Comparison of ENCODE assay signal across 17 cellular contexts in genomic region chr2:215365184-215365658, GRCh38. TPM values are rescaled to one million over a fixed set of nuclear protein-coding genes. Genes with fewer than 3 reads are reported as not detected.
DNase-seq lines count a peak whose midpoint lies in the region; ATAC-seq and TF ChIP-seq lines count a peak whose summit lies in the region.
"Had no signal": no experiment of that assay in that cellular context is flagged by ENCODE, and none has a peak within 500 bp of the region (broad histone marks: within the 10 kb centered on the region; RNA-seq: fewer than 3 reads in every experiment).

No MANE protein-coding gene starts in this region.

- H3K4me3 Mint-ChIP-seq in chondrocyte (ENCODE audit: unreplicated experiment) (peak overlapping the region; percentile 27), Calu3 (ENCODE audit: low read depth, unreplicated experiment) (no peak overlapping the region)
- H3K4me3 Mint-ChIP-seq: activated CD4-positive, alpha-beta T cell treated with anti-CD3 and anti-CD28 coated beads for 36 hours; activated naive CD4-positive, alpha-beta T cell treated with anti-CD3 and anti-CD28 coated beads for 36 hours; CD8-positive, alpha-beta T cell had no signal

- TF ChIP-seq CTCF in AG10803 (conservative IDR thresholded peaks at IDR 0.05; ENCODE audit: low read length) (no peak), chondrocyte (IDR thresholded peaks at IDR 0.05) (no peak), Calu3 (IDR thresholded peaks at IDR 0.05; ENCODE audit: unreplicated experiment) (no peak)

- DNase-seq in AG10803 (ENCODE audit: low read depth) (peak; percentile 24), chondrocyte (ENCODE audit: low spot score) (no peak), Calu3 (no peak), NCI-H748 treated with DMSO at 0.1 percent for 48 hours (lab: John Stamatoyannopoulos, UW) (no peak), ACHN (no peak), sciatic nerve (ENCODE audit: low spot score) (no peak)
- DNase-seq: activated CD4-positive, alpha-beta T cell treated with anti-CD3 and anti-CD28 coated beads for 36 hours; activated naive CD4-positive, alpha-beta T cell treated with anti-CD3 and anti-CD28 coated beads for 36 hours; CD8-positive, alpha-beta T cell; cortex of kidney; left ventricle myocardium inferior; NCI-H774; stimulated activated CD4-positive, alpha-beta T cell treated with anti-CD3 and anti-CD28 coated beads, Interleukin-4, amount 100 ng/mL, for 1 hour; substantia nigra had no signal

- CTCF ChIA-PET in Calu3 (lab: Charles Lee): no interaction called here

- no TSS peak for BruUV-seq in Calu3 (replicated peaks; lab: Mats Ljungman, UMichigan)

- ATAC-seq in GM19452 (IDR thresholded peaks at IDR 0.05; ENCODE audit: unreplicated experiment): peak; percentile 62
- peak; percentile 51 for ATAC-seq in HG02884 (IDR thresholded peaks at IDR 0.05; ENCODE audit: unreplicated experiment)
- ATAC-seq in sciatic nerve: no peak
- ATAC-seq: activated CD4-positive, alpha-beta T cell treated with anti-CD3 and anti-CD28 coated beads for 36 hours; CD8-positive, alpha-beta T cell had no signal

- H3K9me3 Mint-ChIP-seq in chondrocyte (ENCODE audit: low read depth) (no peaks in the 10 kb centered on the region), Calu3 (ENCODE audit: low read depth, unreplicated experiment) (no peaks in the 10 kb centered on the region)
- H3K9me3 Mint-ChIP-seq: activated naive CD4-positive, alpha-beta T cell treated with anti-CD3 and anti-CD28 coated beads for 36 hours; CD8-positive, alpha-beta T cell had no signal

- intact Hi-C loops in Calu3 (cut with micrococcal nuclease; ENCODE audit: unreplicated experiment): no loop called here
- intact Hi-C loops in sciatic nerve (cut with DNase I): no loop called here

- H3K27ac Mint-ChIP-seq in chondrocyte (ENCODE audit: unreplicated experiment): peak overlapping the region; percentile 85
- H3K27ac Mint-ChIP-seq in Calu3 (ENCODE audit: unreplicated experiment): no peak overlapping the region
- H3K27ac Mint-ChIP-seq: activated CD4-positive, alpha-beta T cell treated with anti-CD3 and anti-CD28 coated beads for 36 hours; activated naive CD4-positive, alpha-beta T cell treated with anti-CD3 and anti-CD28 coated beads for 36 hours; CD8-positive, alpha-beta T cell had no signal

- H3K4me1 Mint-ChIP-seq in chondrocyte (ENCODE audit: low read depth) (peaks cover 83% of the 10 kb centered on the region), Calu3 (ENCODE audit: low read depth, unreplicated experiment) (no peaks in the 10 kb centered on the region)
- H3K4me1 Mint-ChIP-seq: activated CD4-positive, alpha-beta T cell treated with anti-CD3 and anti-CD28 coated beads for 36 hours had no signal

- in situ Hi-C loops in ACHN (cut with HindIII; ENCODE audit: low pct_ligation_motif_present, low pct_unique_long_range_greater_than_20kb, low sequenced_read_pairs): no loop called here

- H3K27me3 Mint-ChIP-seq in chondrocyte (ENCODE audit: low read depth) (no peaks in the 10 kb centered on the region), Calu3 (ENCODE audit: unreplicated experiment) (no peaks in the 10 kb centered on the region)
- H3K27me3 Mint-ChIP-seq: activated CD4-positive, alpha-beta T cell treated with anti-CD3 and anti-CD28 coated beads for 36 hours had no signal

- H3K4me3 ChIP-seq in AG10803 (ENCODE audit: low read length): no peak overlapping the region
- H3K4me3 ChIP-seq: ascending aorta, left ventricle myocardium inferior had no signal

- H3K36me3 Mint-ChIP-seq in chondrocyte (ENCODE audit: low read depth): peaks cover 87% of the 10 kb centered on the region
- H3K36me3 Mint-ChIP-seq in Calu3 (ENCODE audit: insufficient read depth, unreplicated experiment): peaks cover 19% of the 10 kb centered on the region

RNA-seq across cellular contexts. Expression of gene ATIC, which starts 53.4 kb away (rescaled TPM):
- total RNA-seq in chondrocyte (77.0 to 109 TPM (median 77.7 TPM) in 3 replicates), Calu3 (2022) (206 and 219 TPM in 2 replicates), sciatic nerve (62.8 TPM)
